In genomic region chr6:6806793-6807518, GRCh38 we compare ENCODE assay signal across 10 cellular contexts.
DNase-seq lines count a peak whose midpoint lies in the region; ATAC-seq and TF ChIP-seq lines count a peak whose summit lies in the region.
"Had no signal": no experiment of that assay in that cellular context is flagged by ENCODE, and none has a peak within 500 bp of the region (broad histone marks: within the 10 kb centered on the region; RNA-seq: fewer than 3 reads in every experiment).

No MANE protein-coding gene starts in this region.

- H3K36me3 Mint-ChIP-seq in natural killer cell: no peaks in the 10 kb centered on the region
- H3K36me3 Mint-ChIP-seq in natural killer cell treated with Interleukin-12 subunit alpha and Interleukin-12 subunit beta and Interleukin-15 and Interleukin-18, amount 100 ng/mL, for 72 hours: no peaks in the 10 kb centered on the region
- H3K36me3 Mint-ChIP-seq in effector memory CD8-positive, alpha-beta T cell (ENCODE audit: insufficient read depth): no peaks in the 10 kb centered on the region
- no peaks in the 10 kb centered on the region for H3K36me3 Mint-ChIP-seq in mesothelial cell of epicardium
- no peaks in the 10 kb centered on the region for H3K36me3 Mint-ChIP-seq in activated naive CD4-positive, alpha-beta T cell treated with anti-CD3 and anti-CD28 coated beads for 36 hours (ENCODE audit: low read depth)

- CTCF ChIA-PET in activated naive CD4-positive, alpha-beta T cell treated with anti-CD3 and anti-CD28 coated beads for 36 hours (lab: Charles Lee): interaction anchor here (1.0 to 1.5 kb wide), 2 partner anchors 17 to 83 kb away, joined by 3 read pairs; no protein-coding TSS in a partner anchor

- H3K4me1 Mint-ChIP-seq in natural killer cell (peaks cover 13 to 16% of the 10 kb centered on the region in 2 donors), mesothelial cell of epicardium (peaks cover 10% of the 10 kb centered on the region)
- peaks cover 15 to 16% of the 10 kb centered on the region in 2 donors for H3K4me1 Mint-ChIP-seq in natural killer cell treated with Interleukin-12 subunit alpha and Interleukin-12 subunit beta and Interleukin-15 and Interleukin-18, amount 100 ng/mL, for 72 hours (ENCODE audit: low read depth in 2 of 2)
- H3K4me1 Mint-ChIP-seq in effector memory CD8-positive, alpha-beta T cell (ENCODE audit: low read depth in 2 of 2): peaks cover 7 to 10% of the 10 kb centered on the region in 2 donors
- peaks cover 24% of the 10 kb centered on the region for H3K4me1 Mint-ChIP-seq in activated naive CD4-positive, alpha-beta T cell treated with anti-CD3 and anti-CD28 coated beads for 36 hours (ENCODE audit: low read depth)

- DNase-seq in natural killer cell (no peak), medulla oblongata (ENCODE audit: extremely low spot score) (peak; percentile 84), dermis blood vessel endothelial cell (no peak), NCI-H526 treated with DMSO at 0.1 percent for 48 hours (lab: John Stamatoyannopoulos, UW) (no peak), mesothelial cell of epicardium (ENCODE audit: low spot score in 2 of 2, unreplicated experiment in 2 of 2) (no peak)
- DNase-seq in natural killer cell treated with Interleukin-12 subunit alpha and Interleukin-12 subunit beta and Interleukin-15 and Interleukin-18, amount 100 ng/mL, for 72 hours (ENCODE audit: low spot score): no peak
- no peak for DNase-seq in effector memory CD8-positive, alpha-beta T cell
- DNase-seq in activated naive CD4-positive, alpha-beta T cell treated with anti-CD3 and anti-CD28 coated beads for 36 hours: no peak
- DNase-seq: ACHN, DMS79 treated with DMSO at 0.1 percent for 48 hours had no signal

- H3K27ac Mint-ChIP-seq in natural killer cell (no peak overlapping the region), mesothelial cell of epicardium (no peak overlapping the region)
- H3K27ac Mint-ChIP-seq in natural killer cell treated with Interleukin-12 subunit alpha and Interleukin-12 subunit beta and Interleukin-15 and Interleukin-18, amount 100 ng/mL, for 72 hours: no peak overlapping the region
- no peak overlapping the region for H3K27ac Mint-ChIP-seq in effector memory CD8-positive, alpha-beta T cell
- no peak overlapping the region for H3K27ac Mint-ChIP-seq in activated naive CD4-positive, alpha-beta T cell treated with anti-CD3 and anti-CD28 coated beads for 36 hours

- H3K27me3 Mint-ChIP-seq in natural killer cell (ENCODE audit: low read depth in 2 of 2): peaks cover 8 to 11% of the 10 kb centered on the region in 2 donors
- H3K27me3 Mint-ChIP-seq in natural killer cell treated with Interleukin-12 subunit alpha and Interleukin-12 subunit beta and Interleukin-15 and Interleukin-18, amount 100 ng/mL, for 72 hours: peaks cover 11 to 14% of the 10 kb centered on the region in 2 donors
- peaks cover 33 to 61% of the 10 kb centered on the region in 2 donors for H3K27me3 Mint-ChIP-seq in effector memory CD8-positive, alpha-beta T cell
- peaks cover 4% of the 10 kb centered on the region for H3K27me3 Mint-ChIP-seq in mesothelial cell of epicardium (ENCODE audit: low read depth)
- H3K27me3 Mint-ChIP-seq in activated naive CD4-positive, alpha-beta T cell treated with anti-CD3 and anti-CD28 coated beads for 36 hours (ENCODE audit: low read depth): peaks cover 2% of the 10 kb centered on the region

- ATAC-seq in natural killer cell: peak; percentile 11 to 74 (median 39)
- no peak for ATAC-seq in natural killer cell treated with Interleukin-12 subunit alpha and Interleukin-12 subunit beta and Interleukin-15 and Interleukin-18, amount 100 ng/mL, for 72 hours
- peak; percentile 26 for ATAC-seq in effector memory CD8-positive, alpha-beta T cell (replicated peaks)

- no peak for TF ChIP-seq CTCF in natural killer cell (IDR thresholded peaks at IDR 0.05)
- TF ChIP-seq CTCF in mesothelial cell of epicardium (IDR thresholded peaks at IDR 0.05; ENCODE audit: unreplicated experiment): no peak

- H3K4me3 Mint-ChIP-seq in natural killer cell (no peak overlapping the region), mesothelial cell of epicardium (no peak overlapping the region)
- no peak overlapping the region for H3K4me3 Mint-ChIP-seq in natural killer cell treated with Interleukin-12 subunit alpha and Interleukin-12 subunit beta and Interleukin-15 and Interleukin-18, amount 100 ng/mL, for 72 hours
- H3K4me3 Mint-ChIP-seq in effector memory CD8-positive, alpha-beta T cell: no peak overlapping the region
- H3K4me3 Mint-ChIP-seq in activated naive CD4-positive, alpha-beta T cell treated with anti-CD3 and anti-CD28 coated beads for 36 hours: no peak overlapping the region

- intact Hi-C loops in natural killer cell (cut with micrococcal nuclease): no loop called here
- intact Hi-C loops in activated naive CD4-positive, alpha-beta T cell treated with anti-CD3 and anti-CD28 coated beads for 36 hours (cut with micrococcal nuclease): no loop called here

- H3K9me3 Mint-ChIP-seq in natural killer cell (no peaks in the 10 kb centered on the region), mesothelial cell of epicardium (no peaks in the 10 kb centered on the region)
- H3K9me3 Mint-ChIP-seq in natural killer cell treated with Interleukin-12 subunit alpha and Interleukin-12 subunit beta and Interleukin-15 and Interleukin-18, amount 100 ng/mL, for 72 hours: no peaks in the 10 kb centered on the region
- H3K9me3 Mint-ChIP-seq in effector memory CD8-positive, alpha-beta T cell: no peaks in the 10 kb centered on the region
- H3K9me3 Mint-ChIP-seq in activated naive CD4-positive, alpha-beta T cell treated with anti-CD3 and anti-CD28 coated beads for 36 hours: no peaks in the 10 kb centered on the region

Comparison
In these comparisons a context has a peak if more than half of its experiments do, and no peak if none do; other contexts are left out.
1. ATAC-seq: peak in natural killer cell (3 of 3) and effector memory CD8-positive, alpha-beta T cell (single experiment); none in natural killer cell treated with Interleukin-12 subunit alpha and Interleukin-12 subunit beta and Interleukin-15 and Interleukin-18, amount 100 ng/mL, for 72 hours (0 of 2).